In the genomic region with DNA sequence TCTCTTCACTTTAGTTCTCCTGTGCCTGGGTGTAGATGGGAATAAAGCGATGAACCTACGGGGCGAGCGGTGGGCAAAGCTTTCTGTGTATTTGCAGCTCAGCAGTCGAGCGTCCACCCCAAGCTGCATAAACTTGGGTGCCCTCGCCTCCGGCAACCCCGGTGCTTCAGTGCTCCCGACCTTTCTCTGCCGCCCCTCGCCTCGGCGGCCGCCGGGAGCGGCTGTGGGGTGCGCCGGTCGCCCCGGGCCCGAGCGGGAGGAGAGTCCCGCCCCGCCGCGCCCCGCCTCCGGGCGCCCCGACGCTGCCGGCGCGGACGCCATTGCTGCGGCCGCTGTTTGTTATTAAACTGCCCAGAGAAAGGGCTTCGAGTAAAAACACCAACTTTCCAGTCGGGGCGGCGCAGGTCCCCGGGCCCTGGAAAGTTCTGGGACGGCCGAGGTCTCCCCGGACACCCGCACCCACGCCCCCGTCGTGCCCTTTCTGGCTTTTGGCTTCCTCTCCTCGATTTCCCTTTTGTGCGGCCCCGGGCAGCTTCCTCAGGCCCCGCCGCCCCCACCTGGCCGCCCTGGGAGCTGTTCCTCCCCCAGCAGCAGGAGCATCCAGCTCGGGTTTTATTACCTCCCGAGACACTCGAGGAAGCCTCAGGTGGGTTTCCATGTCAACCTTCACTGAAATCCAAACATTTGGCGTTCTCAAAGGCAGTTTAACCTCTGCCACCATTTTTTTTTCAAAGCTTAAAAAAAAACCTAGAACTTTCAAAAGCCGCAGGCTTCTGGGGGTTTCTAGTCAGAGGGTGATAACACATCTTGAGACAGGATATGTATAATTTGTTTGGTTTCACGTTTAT, we compare ENCODE assay signal across 8 cellular contexts.
DNase-seq lines count a peak whose midpoint lies in the region; ATAC-seq and TF ChIP-seq lines count a peak whose summit lies in the region.

No MANE protein-coding gene starts in this region.

- H3K4me3 ChIP-seq in HL-60 (replicated peaks; ENCODE audit: insufficient read depth, low read length) (peak overlapping the region; percentile 48), RWPE2 (ENCODE audit: severe bottlenecking) (peak overlapping the region; percentile 44)

- H3K36me3 ChIP-seq in RWPE2 (ENCODE audit: low read depth): no peaks in the 10 kb centered on the region

- CTCF ChIA-PET in activated naive CD4-positive, alpha-beta T cell treated with anti-CD3 and anti-CD28 coated beads, Interleukin-2, amount 10 ng/mL, durations not matched to agents 7 days and 5 days (lab: Charles Lee): interaction anchor here (0.8 to 7.6 kb wide), 6 partner anchors 14 to 382 kb away, joined by 3 to 41 read pairs (median 4); a partner anchor contains a TSS

- peaks cover 4% of the 10 kb centered on the region for H3K27me3 Mint-ChIP-seq in activated naive CD4-positive, alpha-beta T cell treated with anti-CD3 and anti-CD28 coated beads, Interleukin-2, amount 10 ng/mL, durations not matched to agents 7 days and 5 days
- no peaks in the 10 kb centered on the region for H3K27me3 Mint-ChIP-seq in glutamatergic neuron (ENCODE audit: unreplicated experiment)

- no peaks in the 10 kb centered on the region for H3K9me3 ChIP-seq in RWPE2 (ENCODE audit: severe bottlenecking)

- H3K4me1 Mint-ChIP-seq in activated naive CD4-positive, alpha-beta T cell treated with anti-CD3 and anti-CD28 coated beads, Interleukin-2, amount 10 ng/mL, durations not matched to agents 7 days and 5 days: peaks cover 41% of the 10 kb centered on the region
- H3K4me1 Mint-ChIP-seq in glutamatergic neuron (ENCODE audit: low read depth, unreplicated experiment): peaks cover 10% of the 10 kb centered on the region

- no peaks in the 10 kb centered on the region for H3K36me3 Mint-ChIP-seq in activated naive CD4-positive, alpha-beta T cell treated with anti-CD3 and anti-CD28 coated beads, Interleukin-2, amount 10 ng/mL, durations not matched to agents 7 days and 5 days
- H3K36me3 Mint-ChIP-seq in glutamatergic neuron (ENCODE audit: unreplicated experiment): no peaks in the 10 kb centered on the region

- TF ChIP-seq CTCF in HL-60 (IDR thresholded peaks at IDR 0.05; ENCODE audit: insufficient read depth, low read length) (no peak), RWPE2 (IDR thresholded peaks at IDR 0.05; ENCODE audit: poor library complexity, severe bottlenecking) (peak; percentile 51), glutamatergic neuron (IDR thresholded peaks at IDR 0.05; ENCODE audit: partially characterized antibody, unreplicated experiment) (no peak)

- peak overlapping the region; percentile 73 for H3K4me3 Mint-ChIP-seq in activated naive CD4-positive, alpha-beta T cell treated with anti-CD3 and anti-CD28 coated beads, Interleukin-2, amount 10 ng/mL, durations not matched to agents 7 days and 5 days
- H3K4me3 Mint-ChIP-seq in glutamatergic neuron (ENCODE audit: unreplicated experiment): peak overlapping the region; percentile 82

- H3K27ac ChIP-seq in HL-60 (replicated peaks): no peak overlapping the region
- H3K27ac ChIP-seq in RWPE2 (ENCODE audit: poor library complexity, severe bottlenecking): peak overlapping the region; percentile 24

- H3K4me1 ChIP-seq in RWPE2 (ENCODE audit: insufficient read depth, poor library complexity, severe bottlenecking): no peaks in the 10 kb centered on the region

- intact Hi-C loops in posterior vena cava (cut with DNase I): loop anchor here in 1 of 2 donors (10.0 kb wide), 2 partner anchors 138 to 382 kb away; a partner anchor contains a TSS

- H3K27ac Mint-ChIP-seq in activated naive CD4-positive, alpha-beta T cell treated with anti-CD3 and anti-CD28 coated beads, Interleukin-2, amount 10 ng/mL, durations not matched to agents 7 days and 5 days: no peak overlapping the region
- peak overlapping the region; percentile 86 for H3K27ac Mint-ChIP-seq in glutamatergic neuron (ENCODE audit: unreplicated experiment)

- no peaks in the 10 kb centered on the region for H3K9me3 Mint-ChIP-seq in activated naive CD4-positive, alpha-beta T cell treated with anti-CD3 and anti-CD28 coated beads, Interleukin-2, amount 10 ng/mL, durations not matched to agents 7 days and 5 days
- H3K9me3 Mint-ChIP-seq in glutamatergic neuron (ENCODE audit: unreplicated experiment): peaks cover 2% of the 10 kb centered on the region

- peak; percentile 64 for ATAC-seq in GM19467 (IDR thresholded peaks at IDR 0.05; ENCODE audit: unreplicated experiment)
- peak; percentile 75 for ATAC-seq in RWPE2 (ENCODE audit: low read depth)

- peak; percentile 60 for DNase-seq in COLO668 (lab: John Stamatoyannopoulos, UW; ENCODE audit: unreplicated experiment)
- DNase-seq in HL-60 (ENCODE audit: low read depth in 1 of 2, low spot score in 1 of 2): no peak
- no peak for DNase-seq in RWPE2 (ENCODE audit: low spot score)
- DNase-seq in activated naive CD4-positive, alpha-beta T cell treated with anti-CD3 and anti-CD28 coated beads, Interleukin-2, amount 10 ng/mL, durations not matched to agents 7 days and 5 days: peak; percentile 52
- peak; percentile 30 for DNase-seq in glutamatergic neuron
- peak; percentile 85 for DNase-seq in posterior vena cava (ENCODE audit: low spot score)
- DNase-seq in NCI-H1048 (lab: John Stamatoyannopoulos, UW): no peak

- H3K27me3 ChIP-seq in HL-60 (ENCODE audit: insufficient read depth, poor library complexity, severe bottlenecking) (no peaks in the 10 kb centered on the region), RWPE2 (ENCODE audit: insufficient read depth, poor library complexity, severe bottlenecking) (no peaks in the 10 kb centered on the region)

Comparison
In these comparisons a context has a peak if more than half of its experiments do, and no peak if none do; other contexts are left out.
1. DNase-seq: peak in COLO668 (single experiment), activated naive CD4-positive, alpha-beta T cell treated with anti-CD3 and anti-CD28 coated beads, Interleukin-2, amount 10 ng/mL, durations not matched to agents 7 days and 5 days (single experiment), glutamatergic neuron (single experiment) and posterior vena cava (single experiment); none in HL-60 (0 of 2), RWPE2 (single experiment) and NCI-H1048 (single experiment).